ENCODE assay signal across 19 cellular contexts in genomic region chr11:115066111-115066660, GRCh38.
DNase-seq lines count a peak whose midpoint lies in the region; ATAC-seq, FAIRE-seq and TF ChIP-seq lines count a peak whose summit lies in the region.
"Had no signal": no experiment of that assay in that cellular context is flagged by ENCODE, and none has a peak within 500 bp of the region (broad histone marks: within the 10 kb centered on the region; RNA-seq: fewer than 3 reads in every experiment).

No MANE protein-coding gene starts in this region.

- no peak overlapping the region for H3K4me3 Mint-ChIP-seq in astrocyte (ENCODE audit: unreplicated experiment)
- H3K4me3 Mint-ChIP-seq: CD4-positive, alpha-beta memory T cell had no signal

- FAIRE-seq in astrocyte (lab: Jason Lieb, UNC): no peak
- FAIRE-seq: GM12878, GM19239, H1 had no signal

- H2AFZ ChIP-seq in astrocyte (ENCODE audit: low read depth, low read length): no peak overlapping the region
- H2AFZ ChIP-seq: GM23248 had no signal

- no peak overlapping the region for H3K4me2 ChIP-seq in astrocyte (ENCODE audit: low read length)

- H4K20me1 ChIP-seq in astrocyte (ENCODE audit: insufficient read depth, low read length): no peaks in the 10 kb centered on the region

- H3K4me3 ChIP-seq in astrocyte (ENCODE audit: insufficient read depth, low read depth, low read length): no peak overlapping the region
- H3K4me3 ChIP-seq: GM12878, GM23248 had no signal

- H3K36me3 ChIP-seq in astrocyte (ENCODE audit: insufficient read depth, low read length): no peaks in the 10 kb centered on the region

- DNase-seq in activated CD4-positive, CD25-positive, alpha-beta regulatory T cell treated with anti-CD3 and anti-CD28 coated beads, Interleukin-2, amount 50 U/mL, for 72 hours: no peak
- peak; percentile 18 for DNase-seq in astrocyte (ENCODE audit: low read depth)
- peak; percentile 56 for DNase-seq in putamen (ENCODE audit: low spot score)
- DNase-seq in activated CD4-positive, alpha-beta T cell treated with anti-CD3 and anti-CD28 coated beads, Interleukin-2, amount 50 U/mL, for 4 hours: no peak
- DNase-seq in NK-92 treated with Interleukin-12 subunit alpha and Interleukin-12 subunit beta, amount 100 ng/mL, for 24 hours (lab: John Stamatoyannopoulos, UW): no peak
- DNase-seq: C1 segment of cervical spinal cord; Calu3; CD4-positive, alpha-beta memory T cell; COR-L47; DMS79; EL; GDM1; GM23248; H7; HCEC 1CT had no signal

- ATAC-seq in activated CD4-positive, CD25-positive, alpha-beta regulatory T cell treated with anti-CD3 and anti-CD28 coated beads, Interleukin-2, amount 50 U/mL, for 24 hours: peak; percentile 18 to 27
- ATAC-seq: GM12878 had no signal

- no peaks in the 10 kb centered on the region for H3K4me1 Mint-ChIP-seq in astrocyte (ENCODE audit: low read depth, unreplicated experiment)
- H3K4me1 Mint-ChIP-seq: CD4-positive, alpha-beta memory T cell had no signal

- H3K4me1 ChIP-seq in astrocyte (ENCODE audit: insufficient read depth, low read length): no peaks in the 10 kb centered on the region

- H3K36me3 Mint-ChIP-seq in astrocyte (ENCODE audit: low read depth, unreplicated experiment): no peaks in the 10 kb centered on the region
- H3K36me3 Mint-ChIP-seq: CD4-positive, alpha-beta memory T cell had no signal

- no peaks in the 10 kb centered on the region for H3K27me3 ChIP-seq in astrocyte (ENCODE audit: insufficient read depth, low read length)

- H3K27ac ChIP-seq in astrocyte (ENCODE audit: low read depth, low read length): no peak overlapping the region
- H3K27ac ChIP-seq: GM23248 had no signal

- H3K79me2 ChIP-seq in astrocyte (ENCODE audit: insufficient read depth, low read length): no peaks in the 10 kb centered on the region

- no peak overlapping the region for H3K27ac Mint-ChIP-seq in astrocyte (ENCODE audit: unreplicated experiment)
- H3K27ac Mint-ChIP-seq: CD4-positive, alpha-beta memory T cell had no signal

- H3K9me3 Mint-ChIP-seq in astrocyte (ENCODE audit: unreplicated experiment): peaks cover 8% of the 10 kb centered on the region

- H3K9ac ChIP-seq in astrocyte (ENCODE audit: low read length): no peak overlapping the region
- H3K9ac ChIP-seq: GM23248 had no signal

- no peaks in the 10 kb centered on the region for H3K9me3 ChIP-seq in astrocyte (ENCODE audit: insufficient read depth, low read depth, low read length)

- H3K27me3 Mint-ChIP-seq in astrocyte (ENCODE audit: low read depth, unreplicated experiment): peaks cover 20% of the 10 kb centered on the region

- no peak for TF ChIP-seq CTCF in astrocyte (IDR thresholded peaks at IDR 0.05; ENCODE audit: insufficient read depth, low read depth, low read length)

Comparison
In these comparisons a context has a peak if more than half of its experiments do, and no peak if none do; other contexts are left out.
1. DNase-seq: peak in astrocyte (single experiment) and putamen (single experiment); none in activated CD4-positive, CD25-positive, alpha-beta regulatory T cell treated with anti-CD3 and anti-CD28 coated beads, Interleukin-2, amount 50 U/mL, for 72 hours (single experiment), activated CD4-positive, alpha-beta T cell treated with anti-CD3 and anti-CD28 coated beads, Interleukin-2, amount 50 U/mL, for 4 hours (0 of 2) and NK-92 treated with Interleukin-12 subunit alpha and Interleukin-12 subunit beta, amount 100 ng/mL, for 24 hours (single experiment).